In the genomic region with DNA sequence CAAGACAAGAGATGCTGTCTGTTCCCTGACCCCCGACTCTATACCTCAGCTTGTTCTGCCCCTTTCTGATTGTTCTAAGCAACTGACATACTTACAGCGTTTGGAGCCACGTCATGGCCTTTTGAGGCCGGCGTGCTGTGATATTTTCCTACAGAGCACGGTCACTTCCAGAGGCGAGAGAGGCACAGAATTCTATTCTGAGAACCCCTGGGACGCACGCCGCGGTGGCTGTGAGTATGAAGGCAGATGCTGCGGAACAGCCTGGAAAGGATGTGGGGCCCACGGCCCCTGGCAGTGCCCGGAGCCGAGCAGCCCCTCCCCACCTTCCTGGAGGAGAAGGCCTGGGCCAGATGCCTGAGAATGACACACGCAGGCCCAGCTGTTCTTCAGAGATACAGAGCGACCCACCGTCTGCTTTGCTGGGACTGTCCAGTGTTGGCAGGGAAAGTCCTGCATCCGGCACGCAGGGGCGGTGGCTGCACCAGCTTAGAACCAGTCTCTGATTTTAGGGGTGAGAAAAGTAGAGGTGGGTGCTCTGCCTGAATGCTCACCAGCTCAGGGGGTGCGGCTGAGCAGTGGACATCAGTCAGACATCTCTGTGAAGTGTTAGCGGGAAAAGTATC, we compare ENCODE assay signal across 21 cellular contexts.
DNase-seq lines count a peak whose midpoint lies in the region; ATAC-seq and TF ChIP-seq lines count a peak whose summit lies in the region.
"Had no signal": no experiment of that assay in that cellular context is flagged by ENCODE, and none has a peak within 500 bp of the region (broad histone marks: within the 10 kb centered on the region; RNA-seq: fewer than 3 reads in every experiment).

No MANE protein-coding gene starts in this region.

- WGBS in neuronal stem cell (ENCODE audit: extremely low coverage in 2 of 2, insufficient read length in 2 of 2, insufficient replicate concordance in 1 of 2), 2 donors = no CpG with 5 or more reads among the region's 23 CpGs

- H2BK5ac ChIP-seq in neuronal stem cell (ENCODE audit: low read length) = no peak overlapping the region

- intact Hi-C loops in CD8-positive, alpha-beta T cell (cut with DNase I, micrococcal nuclease) = loop anchor here in 1 of 2 experiments (2.0 to 10.0 kb wide), 3 partner anchors 46 to 716 kb away; no protein-coding TSS in a partner anchor

- no peak overlapping the region for H3K27ac Mint-ChIP-seq in activated naive CD4-positive, alpha-beta T cell treated with anti-CD3 and anti-CD28 coated beads, Interleukin-2, amount 10 ng/mL, durations not matched to agents 7 days and 5 days
- no peak overlapping the region for H3K27ac Mint-ChIP-seq in activated naive CD4-positive, alpha-beta T cell treated with anti-CD3 and anti-CD28 coated beads, Interleukin-2, amount 50 U/mL, for 72 hours
- no peak overlapping the region for H3K27ac Mint-ChIP-seq in chondrocyte (ENCODE audit: unreplicated experiment)
- H3K27ac Mint-ChIP-seq in CD8-positive, alpha-beta T cell = no peak overlapping the region
- H3K27ac Mint-ChIP-seq: B cell; CD4-positive, CD25-positive, alpha-beta regulatory T cell had no signal

- H4K91ac ChIP-seq in neuronal stem cell (ENCODE audit: low read depth, low read length, poor library complexity) = no peak overlapping the region

- no peak for ATAC-seq in activated naive CD4-positive, alpha-beta T cell treated with anti-CD3 and anti-CD28 coated beads, Interleukin-2, amount 50 U/mL, for 72 hours
- ATAC-seq in CD8-positive, alpha-beta T cell = no peak
- ATAC-seq: GM12878 had no signal

- no peak overlapping the region for H2BK120ac ChIP-seq in neuronal stem cell (ENCODE audit: low read depth, low read length)

- H3K4me2 ChIP-seq in neuronal stem cell (ENCODE audit: insufficient read depth, low read length, poor library complexity, severe bottlenecking) = no peak overlapping the region

- no peak overlapping the region for H2BK15ac ChIP-seq in neuronal stem cell (ENCODE audit: low read length)

- CTCF ChIA-PET in activated naive CD4-positive, alpha-beta T cell treated with anti-CD3 and anti-CD28 coated beads, Interleukin-2, amount 10 ng/mL, durations not matched to agents 7 days and 5 days (lab: Charles Lee) = interaction anchor here (1.0 to 1.6 kb wide), 2 partner anchors 160 to 260 kb away, joined by 4 to 5 read pairs; no protein-coding TSS in a partner anchor
- CTCF ChIA-PET in CD8-positive, alpha-beta T cell (lab: Charles Lee) = interaction anchor here (0.9 to 1.5 kb wide), 7 partner anchors 13 to 472 kb away, joined by 3 to 6 read pairs (median 3); no protein-coding TSS in a partner anchor

- no peak overlapping the region for H2BK12ac ChIP-seq in neuronal stem cell (ENCODE audit: low read length)

- H3K9ac ChIP-seq in neuronal stem cell (ENCODE audit: low read depth, low read length, poor library complexity) = no peak overlapping the region
- H3K9ac ChIP-seq: GM23248 had no signal

- no peak overlapping the region for H3K4me3 ChIP-seq in neuronal stem cell (ENCODE audit: low read length in 2 of 2)
- no peak overlapping the region for H3K4me3 ChIP-seq in CD8-positive, alpha-beta T cell (ENCODE audit: low read depth, low read length)
- H3K4me3 ChIP-seq: GM12878, MG63, SK-N-MC had no signal

- peaks cover 63% of the 10 kb centered on the region for H3K27me3 Mint-ChIP-seq in activated naive CD4-positive, alpha-beta T cell treated with anti-CD3 and anti-CD28 coated beads, Interleukin-2, amount 10 ng/mL, durations not matched to agents 7 days and 5 days
- H3K27me3 Mint-ChIP-seq in chondrocyte (ENCODE audit: low read depth) = peaks cover 33% of the 10 kb centered on the region
- H3K27me3 Mint-ChIP-seq in CD8-positive, alpha-beta T cell (ENCODE audit: low read depth) = peaks cover 18% of the 10 kb centered on the region

- no peak overlapping the region for H3K23ac ChIP-seq in neuronal stem cell (ENCODE audit: low read depth, low read length, poor library complexity)

- no peak overlapping the region for H2AFZ ChIP-seq in neuronal stem cell (ENCODE audit: low read length)

- TF ChIP-seq CTCF in chondrocyte (IDR thresholded peaks at IDR 0.05) = no peak
- TF ChIP-seq CTCF in CD8-positive, alpha-beta T cell (IDR thresholded peaks at IDR 0.05) = no peak

- no peak overlapping the region for H3K14ac ChIP-seq in neuronal stem cell (ENCODE audit: low read length)

- H3K4me1 ChIP-seq in neuronal stem cell (ENCODE audit: control insufficient read depth in 2 of 2, insufficient read depth in 1 of 2, low read depth in 1 of 2, low read length in 2 of 2) = peaks cover 0 to 3% of the 10 kb centered on the region in 2 donors
- peaks cover 17% of the 10 kb centered on the region for H3K4me1 ChIP-seq in CD8-positive, alpha-beta T cell (ENCODE audit: insufficient read depth, low read length)

- H3K27me3 ChIP-seq in neuronal stem cell (ENCODE audit: control insufficient read depth in 3 of 3, insufficient read depth in 3 of 3, low read depth in 1 of 3, low read length in 3 of 3) = peaks cover 5 to 45% (median 23%) of the 10 kb centered on the region in 3 experiments
- H3K27me3 ChIP-seq in CD8-positive, alpha-beta T cell (ENCODE audit: insufficient read depth, low read length) = peaks cover 16% of the 10 kb centered on the region

- no peaks in the 10 kb centered on the region for H3K9me3 Mint-ChIP-seq in activated naive CD4-positive, alpha-beta T cell treated with anti-CD3 and anti-CD28 coated beads, Interleukin-2, amount 10 ng/mL, durations not matched to agents 7 days and 5 days
- no peaks in the 10 kb centered on the region for H3K9me3 Mint-ChIP-seq in activated naive CD4-positive, alpha-beta T cell treated with anti-CD3 and anti-CD28 coated beads, Interleukin-2, amount 50 U/mL, for 72 hours
- no peaks in the 10 kb centered on the region for H3K9me3 Mint-ChIP-seq in chondrocyte (ENCODE audit: low read depth)
- no peaks in the 10 kb centered on the region for H3K9me3 Mint-ChIP-seq in CD8-positive, alpha-beta T cell

- H3K36me3 Mint-ChIP-seq in activated naive CD4-positive, alpha-beta T cell treated with anti-CD3 and anti-CD28 coated beads, Interleukin-2, amount 10 ng/mL, durations not matched to agents 7 days and 5 days = no peaks in the 10 kb centered on the region
- no peaks in the 10 kb centered on the region for H3K36me3 Mint-ChIP-seq in activated naive CD4-positive, alpha-beta T cell treated with anti-CD3 and anti-CD28 coated beads, Interleukin-2, amount 50 U/mL, for 72 hours
- no peaks in the 10 kb centered on the region for H3K36me3 Mint-ChIP-seq in chondrocyte (ENCODE audit: low read depth)
- no peaks in the 10 kb centered on the region for H3K36me3 Mint-ChIP-seq in CD8-positive, alpha-beta T cell
- H3K36me3 Mint-ChIP-seq: CD4-positive, CD25-positive, alpha-beta regulatory T cell had no signal

- DNase-seq in activated naive CD4-positive, alpha-beta T cell treated with anti-CD3 and anti-CD28 coated beads, Interleukin-2, amount 10 ng/mL, durations not matched to agents 7 days and 5 days = peak; percentile 14
- DNase-seq in activated naive CD4-positive, alpha-beta T cell treated with anti-CD3 and anti-CD28 coated beads, Interleukin-2, amount 50 U/mL, for 72 hours (ENCODE audit: low spot score in 2 of 2) = no peak
- DNase-seq in chondrocyte (ENCODE audit: low spot score) (peak; percentile 71), neuronal stem cell (ENCODE audit: low spot score) (no peak), KBM-7 (no peak), NCI-H1436 treated with DMSO at 0.1 percent for 48 hours (lab: John Stamatoyannopoulos, UW) (no peak)
- DNase-seq in CD8-positive, alpha-beta T cell = no peak
- DNase-seq: CD4-positive, CD25-positive, alpha-beta regulatory T cell; COR-L47; DMS 273 treated with DMSO at 0.1 percent for 48 hours; DND-41; GM23248; HCEC 1CT; MG63; NCI-H187; NCI-H446; NCI-H526; SHP77 treated with DMSO at 0.1 percent for 48 hours had no signal

- H3K36me3 ChIP-seq in neuronal stem cell (replicated peaks in 1 of 2; ENCODE audit: control insufficient read depth in 2 of 2, insufficient read depth in 2 of 2, low read length in 2 of 2) = no peaks in the 10 kb centered on the region
- no peaks in the 10 kb centered on the region for H3K36me3 ChIP-seq in CD8-positive, alpha-beta T cell (ENCODE audit: insufficient read depth, low read length)
- H3K36me3 ChIP-seq: MG63 had no signal

- H4K8ac ChIP-seq in neuronal stem cell (ENCODE audit: low read depth, low read length) = no peak overlapping the region

- no peak overlapping the region for H3K4ac ChIP-seq in neuronal stem cell (ENCODE audit: low read length)

- POLR2A ChIA-PET in CD8-positive, alpha-beta T cell (lab: Charles Lee) = no interaction called here

- H2AK5ac ChIP-seq in neuronal stem cell (ENCODE audit: low read depth, low read length) = peak overlapping the region; percentile 17

- no peak overlapping the region for H3K4me3 Mint-ChIP-seq in activated naive CD4-positive, alpha-beta T cell treated with anti-CD3 and anti-CD28 coated beads, Interleukin-2, amount 10 ng/mL, durations not matched to agents 7 days and 5 days
- no peak overlapping the region for H3K4me3 Mint-ChIP-seq in chondrocyte (ENCODE audit: unreplicated experiment)
- H3K4me3 Mint-ChIP-seq in CD8-positive, alpha-beta T cell = no peak overlapping the region
- H3K4me3 Mint-ChIP-seq: B cell had no signal

- peaks cover 19% of the 10 kb centered on the region for H3K4me1 Mint-ChIP-seq in activated naive CD4-positive, alpha-beta T cell treated with anti-CD3 and anti-CD28 coated beads, Interleukin-2, amount 10 ng/mL, durations not matched to agents 7 days and 5 days
- H3K4me1 Mint-ChIP-seq in chondrocyte (ENCODE audit: low read depth) = peaks cover 15% of the 10 kb centered on the region
- peaks cover 13% of the 10 kb centered on the region for H3K4me1 Mint-ChIP-seq in CD8-positive, alpha-beta T cell (ENCODE audit: low read depth)

- H3K79me1 ChIP-seq in neuronal stem cell (ENCODE audit: low read depth, low read length) = no peaks in the 10 kb centered on the region

- in situ Hi-C loops in KBM-7 (cut with MboI; ENCODE audit: low pct_unique_long_range_greater_than_20kb, low sequenced_read_pairs) = loop anchor here (25.0 kb wide), 2 partner anchors 478 to 703 kb away; no protein-coding TSS in a partner anchor

- no peaks in the 10 kb centered on the region for H3K9me3 ChIP-seq in neuronal stem cell (replicated peaks in 1 of 2; ENCODE audit: control insufficient read depth in 2 of 2, insufficient read depth in 1 of 2, low read depth in 1 of 2, low read length in 2 of 2)
- no peaks in the 10 kb centered on the region for H3K9me3 ChIP-seq in CD8-positive, alpha-beta T cell (ENCODE audit: low read length)
- H3K9me3 ChIP-seq: MG63 had no signal

- H3K27ac ChIP-seq in neuronal stem cell (replicated peaks; ENCODE audit: low read length) = no peak overlapping the region
- H3K27ac ChIP-seq in CD8-positive, alpha-beta T cell (ENCODE audit: low read depth, low read length) = no peak overlapping the region
- H3K27ac ChIP-seq: GM23248, SK-N-MC had no signal

- H3K18ac ChIP-seq in neuronal stem cell (ENCODE audit: low read length) = no peak overlapping the region

Comparison
In these comparisons a context has a peak if more than half of its experiments do, and no peak if none do; other contexts are left out.
1. DNase-seq: peak in activated naive CD4-positive, alpha-beta T cell treated with anti-CD3 and anti-CD28 coated beads, Interleukin-2, amount 10 ng/mL, durations not matched to agents 7 days and 5 days (single experiment) and chondrocyte (single experiment); none in activated naive CD4-positive, alpha-beta T cell treated with anti-CD3 and anti-CD28 coated beads, Interleukin-2, amount 50 U/mL, for 72 hours (0 of 2), neuronal stem cell (single experiment), KBM-7 (single experiment), CD8-positive, alpha-beta T cell (0 of 7) and NCI-H1436 treated with DMSO at 0.1 percent for 48 hours (single experiment).